Comparison of ENCODE assay signal across 1 cellular context in the genomic region with DNA sequence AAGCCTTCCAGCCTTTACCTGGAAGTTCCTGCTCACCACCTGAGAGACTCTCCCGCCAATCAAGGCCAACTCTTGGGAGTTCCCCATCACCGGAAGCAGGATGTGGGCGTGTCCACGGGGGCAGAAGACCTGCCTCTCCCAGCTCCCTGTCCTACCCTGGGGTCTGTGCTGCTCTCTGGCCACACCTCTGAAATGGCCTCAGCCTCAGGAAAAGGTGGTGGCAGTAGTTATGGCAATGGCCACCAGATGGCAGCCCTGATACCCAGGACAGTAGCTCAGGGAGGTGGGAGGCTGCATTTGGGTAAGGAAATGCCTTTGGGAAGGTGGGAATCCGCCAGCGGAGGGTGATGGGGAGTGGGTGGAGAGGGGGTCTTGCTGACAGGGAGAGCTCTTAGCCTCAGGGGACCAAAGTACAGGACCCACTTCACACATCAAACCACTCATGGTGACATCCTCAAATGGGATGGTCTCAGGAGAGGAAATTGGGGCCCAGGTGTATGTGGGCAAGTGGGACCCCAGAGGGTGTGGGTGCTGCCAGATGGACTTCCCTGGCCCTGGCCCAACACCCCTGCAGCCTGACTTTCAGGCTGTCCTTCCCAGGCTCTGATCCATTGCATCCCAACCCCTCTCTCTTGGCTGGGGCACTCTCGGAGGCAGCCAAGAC.
TF ChIP-seq lines count a peak whose summit lies in the region.

No MANE protein-coding gene starts in this region.

TF ChIP-seq in H1, 55 proteins besides CTCF, POLR2A, EP300 and RAD21:
- TF ChIP-seq GABPA (IDR thresholded peaks at IDR 0.05; ENCODE audit: borderline replicate concordance, insufficient read depth, low read length) (peak; percentile 44; the same call in 1 of the 2 replicates), HDAC6 (IDR thresholded peaks at IDR 0.05; ENCODE audit: low read depth, low read length) (no peak), EZH2 (IDR thresholded peaks at IDR 0.05; ENCODE audit: low read depth, low read length, severe bottlenecking) (no peak), RFX5 (IDR thresholded peaks at IDR 0.05; ENCODE audit: borderline replicate concordance, low read depth, low read length) (no peak), KDM5A (IDR thresholded peaks at IDR 0.05; ENCODE audit: low read length) (no peak), BACH1 (IDR thresholded peaks at IDR 0.05; ENCODE audit: low read length) (no peak), RNF2 (IDR thresholded peaks at IDR 0.05; ENCODE audit: borderline replicate concordance, low read depth, low read length, missing control alignments, poor library complexity, severe bottlenecking) (no peak), SUZ12 (IDR thresholded peaks at IDR 0.05; ENCODE audit: low read length) (no peak), EGR1 (IDR thresholded peaks at IDR 0.05; ENCODE audit: borderline replicate concordance, low read depth, low read length) (0 out of 2 replicates have a peak, but pooled peaks have one; percentile 16), NRF1 (IDR thresholded peaks at IDR 0.05; ENCODE audit: low read depth, low read length) (no peak), SIN3A (conservative IDR thresholded peaks at IDR 0.05 in 1 of 2, IDR thresholded peaks at IDR 0.05 in 1 of 2; ENCODE audit: low read depth in 1 of 2, low read length in 2 of 2) (no peak), SIRT6 (IDR thresholded peaks at IDR 0.05; ENCODE audit: low read length) (no peak), POLR2AphosphoS5 (IDR thresholded peaks at IDR 0.05; ENCODE audit: low read depth, low read length) (no peak), PHF8 (conservative IDR thresholded peaks at IDR 0.05; ENCODE audit: low read depth, low read length) (no peak), JUN (IDR thresholded peaks at IDR 0.05; ENCODE audit: low read depth, low read length) (no peak), TBP (IDR thresholded peaks at IDR 0.05; ENCODE audit: low read depth, low read length) (no peak), SAP30 (IDR thresholded peaks at IDR 0.05; ENCODE audit: insufficient read depth, insufficient replicate concordance, low read length) (no peak), CBX8 (IDR thresholded peaks at IDR 0.05; ENCODE audit: borderline replicate concordance, low read depth, low read length) (no peak), CTBP2 (IDR thresholded peaks at IDR 0.05; ENCODE audit: borderline replicate concordance, insufficient read depth, insufficient read length, low read length) (peak; percentile 45), TAF7 (optimal IDR thresholded peaks at IDR 0.05; ENCODE audit: borderline replicate concordance, low read depth, low read length) (no peak), YY1 (IDR thresholded peaks at IDR 0.05; ENCODE audit: low read depth, low read length) (peak; percentile 67; the same call in 1 of the 2 replicates), ZNF274 (IDR thresholded peaks at IDR 0.05; ENCODE audit: borderline replicate concordance, extremely low read depth, low read length) (no peak), GTF2F1 (IDR thresholded peaks at IDR 0.05; ENCODE audit: borderline replicate concordance, low read depth, low read length) (no peak), TEAD4 (IDR thresholded peaks at IDR 0.05; ENCODE audit: low read depth, low read length) (no peak), NANOG (IDR thresholded peaks at IDR 0.05; ENCODE audit: insufficient read depth, low read depth, low read length, poor library complexity, severe bottlenecking) (no peak), JUND (IDR thresholded peaks at IDR 0.05; ENCODE audit: low read length) (0 out of 2 replicates have a peak, but pooled peaks have one; percentile 10), CBX5 (IDR thresholded peaks at IDR 0.05; ENCODE audit: low read depth, low read length) (no peak), SRF (IDR thresholded peaks at IDR 0.05; ENCODE audit: low read depth, low read length) (0 out of 2 replicates have a peak, but pooled peaks have one; percentile 11), SP1 (IDR thresholded peaks at IDR 0.05; ENCODE audit: low read depth, low read length) (peak; percentile 67; the same call in 1 of the 2 replicates), SP4 (IDR thresholded peaks at IDR 0.05; ENCODE audit: low read length) (no peak), RXRA (IDR thresholded peaks at IDR 0.05; ENCODE audit: insufficient read depth, low read depth, low read length) (no peak), KDM1A (IDR thresholded peaks at IDR 0.05; ENCODE audit: borderline replicate concordance, low read length) (no peak), CEBPB (IDR thresholded peaks at IDR 0.05; ENCODE audit: low read depth, low read length) (no peak), KDM4A (IDR thresholded peaks at IDR 0.05; ENCODE audit: low read depth, low read length, severe bottlenecking) (no peak), BRCA1 (IDR thresholded peaks at IDR 0.05; ENCODE audit: low read depth, low read length) (no peak), CHD1 (IDR thresholded peaks at IDR 0.05; ENCODE audit: low read depth, low read length) (no peak), SP2 (IDR thresholded peaks at IDR 0.05; ENCODE audit: low read length) (no peak), MAFK (IDR thresholded peaks at IDR 0.05; ENCODE audit: low read depth, low read length) (no peak), CHD2 (IDR thresholded peaks at IDR 0.05; ENCODE audit: low read length) (no peak), POU5F1 (IDR thresholded peaks at IDR 0.05; ENCODE audit: low read depth, low read length) (no peak), CREB1 (IDR thresholded peaks at IDR 0.05) (peak; percentile 36; the same call in 1 of the 2 replicates), ASH2L (IDR thresholded peaks at IDR 0.05; ENCODE audit: low read length) (no peak), RBBP5 (IDR thresholded peaks at IDR 0.05; ENCODE audit: borderline replicate concordance, low read depth, low read length) (no peak)
- TF ChIP-seq, protein P1, sequence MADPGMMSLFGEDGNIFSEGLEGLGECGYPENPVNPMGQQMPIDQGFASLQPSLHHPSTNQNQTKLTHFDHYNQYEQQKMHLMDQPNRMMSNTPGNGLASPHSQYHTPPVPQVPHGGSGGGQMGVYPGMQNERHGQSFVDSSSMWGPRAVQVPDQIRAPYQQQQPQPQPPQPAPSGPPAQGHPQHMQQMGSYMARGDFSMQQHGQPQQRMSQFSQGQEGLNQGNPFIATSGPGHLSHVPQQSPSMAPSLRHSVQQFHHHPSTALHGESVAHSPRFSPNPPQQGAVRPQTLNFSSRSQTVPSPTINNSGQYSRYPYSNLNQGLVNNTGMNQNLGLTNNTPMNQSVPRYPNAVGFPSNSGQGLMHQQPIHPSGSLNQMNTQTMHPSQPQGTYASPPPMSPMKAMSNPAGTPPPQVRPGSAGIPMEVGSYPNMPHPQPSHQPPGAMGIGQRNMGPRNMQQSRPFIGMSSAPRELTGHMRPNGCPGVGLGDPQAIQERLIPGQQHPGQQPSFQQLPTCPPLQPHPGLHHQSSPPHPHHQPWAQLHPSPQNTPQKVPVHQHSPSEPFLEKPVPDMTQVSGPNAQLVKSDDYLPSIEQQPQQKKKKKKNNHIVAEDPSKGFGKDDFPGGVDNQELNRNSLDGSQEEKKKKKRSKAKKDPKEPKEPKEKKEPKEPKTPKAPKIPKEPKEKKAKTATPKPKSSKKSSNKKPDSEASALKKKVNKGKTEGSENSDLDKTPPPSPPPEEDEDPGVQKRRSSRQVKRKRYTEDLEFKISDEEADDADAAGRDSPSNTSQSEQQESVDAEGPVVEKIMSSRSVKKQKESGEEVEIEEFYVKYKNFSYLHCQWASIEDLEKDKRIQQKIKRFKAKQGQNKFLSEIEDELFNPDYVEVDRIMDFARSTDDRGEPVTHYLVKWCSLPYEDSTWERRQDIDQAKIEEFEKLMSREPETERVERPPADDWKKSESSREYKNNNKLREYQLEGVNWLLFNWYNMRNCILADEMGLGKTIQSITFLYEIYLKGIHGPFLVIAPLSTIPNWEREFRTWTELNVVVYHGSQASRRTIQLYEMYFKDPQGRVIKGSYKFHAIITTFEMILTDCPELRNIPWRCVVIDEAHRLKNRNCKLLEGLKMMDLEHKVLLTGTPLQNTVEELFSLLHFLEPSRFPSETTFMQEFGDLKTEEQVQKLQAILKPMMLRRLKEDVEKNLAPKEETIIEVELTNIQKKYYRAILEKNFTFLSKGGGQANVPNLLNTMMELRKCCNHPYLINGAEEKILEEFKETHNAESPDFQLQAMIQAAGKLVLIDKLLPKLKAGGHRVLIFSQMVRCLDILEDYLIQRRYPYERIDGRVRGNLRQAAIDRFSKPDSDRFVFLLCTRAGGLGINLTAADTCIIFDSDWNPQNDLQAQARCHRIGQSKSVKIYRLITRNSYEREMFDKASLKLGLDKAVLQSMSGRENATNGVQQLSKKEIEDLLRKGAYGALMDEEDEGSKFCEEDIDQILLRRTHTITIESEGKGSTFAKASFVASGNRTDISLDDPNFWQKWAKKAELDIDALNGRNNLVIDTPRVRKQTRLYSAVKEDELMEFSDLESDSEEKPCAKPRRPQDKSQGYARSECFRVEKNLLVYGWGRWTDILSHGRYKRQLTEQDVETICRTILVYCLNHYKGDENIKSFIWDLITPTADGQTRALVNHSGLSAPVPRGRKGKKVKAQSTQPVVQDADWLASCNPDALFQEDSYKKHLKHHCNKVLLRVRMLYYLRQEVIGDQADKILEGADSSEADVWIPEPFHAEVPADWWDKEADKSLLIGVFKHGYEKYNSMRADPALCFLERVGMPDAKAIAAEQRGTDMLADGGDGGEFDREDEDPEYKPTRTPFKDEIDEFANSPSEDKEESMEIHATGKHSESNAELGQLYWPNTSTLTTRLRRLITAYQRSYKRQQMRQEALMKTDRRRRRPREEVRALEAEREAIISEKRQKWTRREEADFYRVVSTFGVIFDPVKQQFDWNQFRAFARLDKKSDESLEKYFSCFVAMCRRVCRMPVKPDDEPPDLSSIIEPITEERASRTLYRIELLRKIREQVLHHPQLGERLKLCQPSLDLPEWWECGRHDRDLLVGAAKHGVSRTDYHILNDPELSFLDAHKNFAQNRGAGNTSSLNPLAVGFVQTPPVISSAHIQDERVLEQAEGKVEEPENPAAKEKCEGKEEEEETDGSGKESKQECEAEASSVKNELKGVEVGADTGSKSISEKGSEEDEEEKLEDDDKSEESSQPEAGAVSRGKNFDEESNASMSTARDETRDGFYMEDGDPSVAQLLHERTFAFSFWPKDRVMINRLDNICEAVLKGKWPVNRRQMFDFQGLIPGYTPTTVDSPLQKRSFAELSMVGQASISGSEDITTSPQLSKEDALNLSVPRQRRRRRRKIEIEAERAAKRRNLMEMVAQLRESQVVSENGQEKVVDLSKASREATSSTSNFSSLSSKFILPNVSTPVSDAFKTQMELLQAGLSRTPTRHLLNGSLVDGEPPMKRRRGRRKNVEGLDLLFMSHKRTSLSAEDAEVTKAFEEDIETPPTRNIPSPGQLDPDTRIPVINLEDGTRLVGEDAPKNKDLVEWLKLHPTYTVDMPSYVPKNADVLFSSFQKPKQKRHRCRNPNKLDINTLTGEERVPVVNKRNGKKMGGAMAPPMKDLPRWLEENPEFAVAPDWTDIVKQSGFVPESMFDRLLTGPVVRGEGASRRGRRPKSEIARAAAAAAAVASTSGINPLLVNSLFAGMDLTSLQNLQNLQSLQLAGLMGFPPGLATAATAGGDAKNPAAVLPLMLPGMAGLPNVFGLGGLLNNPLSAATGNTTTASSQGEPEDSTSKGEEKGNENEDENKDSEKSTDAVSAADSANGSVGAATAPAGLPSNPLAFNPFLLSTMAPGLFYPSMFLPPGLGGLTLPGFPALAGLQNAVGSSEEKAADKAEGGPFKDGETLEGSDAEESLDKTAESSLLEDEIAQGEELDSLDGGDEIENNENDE (IDR thresholded peaks at IDR 0.05; ENCODE audit: insufficient replicate concordance, low read length), result no peak
- TF ChIP-seq, protein P2, sequence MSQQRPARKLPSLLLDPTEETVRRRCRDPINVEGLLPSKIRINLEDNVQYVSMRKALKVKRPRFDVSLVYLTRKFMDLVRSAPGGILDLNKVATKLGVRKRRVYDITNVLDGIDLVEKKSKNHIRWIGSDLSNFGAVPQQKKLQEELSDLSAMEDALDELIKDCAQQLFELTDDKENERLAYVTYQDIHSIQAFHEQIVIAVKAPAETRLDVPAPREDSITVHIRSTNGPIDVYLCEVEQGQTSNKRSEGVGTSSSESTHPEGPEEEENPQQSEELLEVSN (IDR thresholded peaks at IDR 0.05), result 0 out of 2 replicates have a peak, but pooled peaks have one; percentile 49
- TF ChIP-seq, protein P3, sequence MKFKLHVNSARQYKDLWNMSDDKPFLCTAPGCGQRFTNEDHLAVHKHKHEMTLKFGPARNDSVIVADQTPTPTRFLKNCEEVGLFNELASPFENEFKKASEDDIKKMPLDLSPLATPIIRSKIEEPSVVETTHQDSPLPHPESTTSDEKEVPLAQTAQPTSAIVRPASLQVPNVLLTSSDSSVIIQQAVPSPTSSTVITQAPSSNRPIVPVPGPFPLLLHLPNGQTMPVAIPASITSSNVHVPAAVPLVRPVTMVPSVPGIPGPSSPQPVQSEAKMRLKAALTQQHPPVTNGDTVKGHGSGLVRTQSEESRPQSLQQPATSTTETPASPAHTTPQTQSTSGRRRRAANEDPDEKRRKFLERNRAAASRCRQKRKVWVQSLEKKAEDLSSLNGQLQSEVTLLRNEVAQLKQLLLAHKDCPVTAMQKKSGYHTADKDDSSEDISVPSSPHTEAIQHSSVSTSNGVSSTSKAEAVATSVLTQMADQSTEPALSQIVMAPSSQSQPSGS (IDR thresholded peaks at IDR 0.05; ENCODE audit: low read length), result no peak
- TF ChIP-seq, protein P4, sequence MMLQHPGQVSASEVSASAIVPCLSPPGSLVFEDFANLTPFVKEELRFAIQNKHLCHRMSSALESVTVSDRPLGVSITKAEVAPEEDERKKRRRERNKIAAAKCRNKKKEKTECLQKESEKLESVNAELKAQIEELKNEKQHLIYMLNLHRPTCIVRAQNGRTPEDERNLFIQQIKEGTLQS (IDR thresholded peaks at IDR 0.05; ENCODE audit: insufficient read depth, low read depth, low read length), result no peak
- TF ChIP-seq, protein P5, sequence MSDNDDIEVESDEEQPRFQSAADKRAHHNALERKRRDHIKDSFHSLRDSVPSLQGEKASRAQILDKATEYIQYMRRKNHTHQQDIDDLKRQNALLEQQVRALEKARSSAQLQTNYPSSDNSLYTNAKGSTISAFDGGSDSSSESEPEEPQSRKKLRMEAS (IDR thresholded peaks at IDR 0.05), result peak; percentile 17; the same call in 1 of the 2 replicates
